In the genomic region with DNA sequence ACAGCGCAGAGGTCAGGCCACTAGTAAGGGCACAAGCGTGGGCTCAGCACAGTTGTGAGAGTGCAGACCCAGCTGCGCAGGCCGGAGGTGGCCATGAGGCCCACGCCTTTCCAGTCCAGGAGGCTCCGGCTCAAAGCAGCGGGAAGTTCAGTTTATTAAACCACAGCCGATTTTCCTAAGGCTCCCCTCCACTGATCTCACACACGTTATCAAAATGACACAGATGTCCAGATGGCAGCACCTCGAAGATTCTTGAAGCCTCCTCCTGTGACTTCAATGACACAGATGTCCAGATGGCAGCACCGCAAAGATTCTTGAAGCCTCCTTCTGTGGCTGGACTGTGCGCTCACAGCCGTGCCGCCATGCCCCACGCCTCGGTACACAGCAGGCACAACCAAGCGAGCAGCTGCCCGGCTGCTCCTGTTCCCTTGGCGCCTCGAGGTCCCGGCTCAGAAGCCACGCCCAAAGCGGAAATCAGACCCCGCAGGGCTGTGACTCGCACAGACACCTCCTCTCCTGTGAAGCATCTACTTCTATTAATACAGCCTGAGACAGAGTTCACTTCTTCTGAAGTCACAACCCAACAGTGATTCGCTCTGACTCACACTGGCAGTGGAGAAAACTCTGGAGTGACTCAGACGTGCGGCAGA, we compare ENCODE assay signal across 1 cellular context.
TF ChIP-seq lines count a peak whose summit lies in the region.

No MANE protein-coding gene starts in this region.

TF ChIP-seq in K562, 482 proteins besides CTCF, POLR2A, EP300 and RAD21 (continued from another document and continues in another):
- TF ChIP-seq ZNF445 (CRISPR knock-in tag; IDR thresholded peaks at IDR 0.05; ENCODE audit: low read depth) = no peak
- TF ChIP-seq, protein P1, sequence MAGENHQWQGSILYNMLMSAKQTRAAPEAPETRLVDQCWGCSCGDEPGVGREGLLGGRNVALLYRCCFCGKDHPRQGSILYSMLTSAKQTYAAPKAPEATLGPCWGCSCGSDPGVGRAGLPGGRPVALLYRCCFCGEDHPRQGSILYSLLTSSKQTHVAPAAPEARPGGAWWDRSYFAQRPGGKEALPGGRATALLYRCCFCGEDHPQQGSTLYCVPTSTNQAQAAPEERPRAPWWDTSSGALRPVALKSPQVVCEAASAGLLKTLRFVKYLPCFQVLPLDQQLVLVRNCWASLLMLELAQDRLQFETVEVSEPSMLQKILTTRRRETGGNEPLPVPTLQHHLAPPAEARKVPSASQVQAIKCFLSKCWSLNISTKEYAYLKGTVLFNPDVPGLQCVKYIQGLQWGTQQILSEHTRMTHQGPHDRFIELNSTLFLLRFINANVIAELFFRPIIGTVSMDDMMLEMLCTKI (IDR thresholded peaks at IDR 0.05; ENCODE audit: partially characterized antibody) = no peak
- no peak for TF ChIP-seq KLF1 (tag; IDR thresholded peaks at IDR 0.05)
- TF ChIP-seq CCAR2 (IDR thresholded peaks at IDR 0.05; ENCODE audit: low read depth, low read length) = no peak
- TF ChIP-seq, protein P2, sequence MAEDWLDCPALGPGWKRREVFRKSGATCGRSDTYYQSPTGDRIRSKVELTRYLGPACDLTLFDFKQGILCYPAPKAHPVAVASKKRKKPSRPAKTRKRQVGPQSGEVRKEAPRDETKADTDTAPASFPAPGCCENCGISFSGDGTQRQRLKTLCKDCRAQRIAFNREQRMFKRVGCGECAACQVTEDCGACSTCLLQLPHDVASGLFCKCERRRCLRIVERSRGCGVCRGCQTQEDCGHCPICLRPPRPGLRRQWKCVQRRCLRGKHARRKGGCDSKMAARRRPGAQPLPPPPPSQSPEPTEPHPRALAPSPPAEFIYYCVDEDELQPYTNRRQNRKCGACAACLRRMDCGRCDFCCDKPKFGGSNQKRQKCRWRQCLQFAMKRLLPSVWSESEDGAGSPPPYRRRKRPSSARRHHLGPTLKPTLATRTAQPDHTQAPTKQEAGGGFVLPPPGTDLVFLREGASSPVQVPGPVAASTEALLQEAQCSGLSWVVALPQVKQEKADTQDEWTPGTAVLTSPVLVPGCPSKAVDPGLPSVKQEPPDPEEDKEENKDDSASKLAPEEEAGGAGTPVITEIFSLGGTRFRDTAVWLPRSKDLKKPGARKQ (CRISPR knock-in tag; IDR thresholded peaks at IDR 0.05) = no peak
- no peak for TF ChIP-seq ZNF41 (CRISPR knock-in tag; conservative IDR thresholded peaks at IDR 0.05)
- TF ChIP-seq, protein P3, sequence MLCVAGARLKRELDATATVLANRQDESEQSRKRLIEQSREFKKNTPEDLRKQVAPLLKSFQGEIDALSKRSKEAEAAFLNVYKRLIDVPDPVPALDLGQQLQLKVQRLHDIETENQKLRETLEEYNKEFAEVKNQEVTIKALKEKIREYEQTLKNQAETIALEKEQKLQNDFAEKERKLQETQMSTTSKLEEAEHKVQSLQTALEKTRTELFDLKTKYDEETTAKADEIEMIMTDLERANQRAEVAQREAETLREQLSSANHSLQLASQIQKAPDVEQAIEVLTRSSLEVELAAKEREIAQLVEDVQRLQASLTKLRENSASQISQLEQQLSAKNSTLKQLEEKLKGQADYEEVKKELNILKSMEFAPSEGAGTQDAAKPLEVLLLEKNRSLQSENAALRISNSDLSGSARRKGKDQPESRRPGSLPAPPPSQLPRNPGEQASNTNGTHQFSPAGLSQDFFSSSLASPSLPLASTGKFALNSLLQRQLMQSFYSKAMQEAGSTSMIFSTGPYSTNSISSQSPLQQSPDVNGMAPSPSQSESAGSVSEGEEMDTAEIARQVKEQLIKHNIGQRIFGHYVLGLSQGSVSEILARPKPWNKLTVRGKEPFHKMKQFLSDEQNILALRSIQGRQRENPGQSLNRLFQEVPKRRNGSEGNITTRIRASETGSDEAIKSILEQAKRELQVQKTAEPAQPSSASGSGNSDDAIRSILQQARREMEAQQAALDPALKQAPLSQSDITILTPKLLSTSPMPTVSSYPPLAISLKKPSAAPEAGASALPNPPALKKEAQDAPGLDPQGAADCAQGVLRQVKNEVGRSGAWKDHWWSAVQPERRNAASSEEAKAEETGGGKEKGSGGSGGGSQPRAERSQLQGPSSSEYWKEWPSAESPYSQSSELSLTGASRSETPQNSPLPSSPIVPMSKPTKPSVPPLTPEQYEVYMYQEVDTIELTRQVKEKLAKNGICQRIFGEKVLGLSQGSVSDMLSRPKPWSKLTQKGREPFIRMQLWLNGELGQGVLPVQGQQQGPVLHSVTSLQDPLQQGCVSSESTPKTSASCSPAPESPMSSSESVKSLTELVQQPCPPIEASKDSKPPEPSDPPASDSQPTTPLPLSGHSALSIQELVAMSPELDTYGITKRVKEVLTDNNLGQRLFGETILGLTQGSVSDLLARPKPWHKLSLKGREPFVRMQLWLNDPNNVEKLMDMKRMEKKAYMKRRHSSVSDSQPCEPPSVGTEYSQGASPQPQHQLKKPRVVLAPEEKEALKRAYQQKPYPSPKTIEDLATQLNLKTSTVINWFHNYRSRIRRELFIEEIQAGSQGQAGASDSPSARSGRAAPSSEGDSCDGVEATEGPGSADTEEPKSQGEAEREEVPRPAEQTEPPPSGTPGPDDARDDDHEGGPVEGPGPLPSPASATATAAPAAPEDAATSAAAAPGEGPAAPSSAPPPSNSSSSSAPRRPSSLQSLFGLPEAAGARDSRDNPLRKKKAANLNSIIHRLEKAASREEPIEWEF (CRISPR knock-in tag; IDR thresholded peaks at IDR 0.05) = no peak; the same call in 1 of the 2 replicates
- TF ChIP-seq, protein P4, sequence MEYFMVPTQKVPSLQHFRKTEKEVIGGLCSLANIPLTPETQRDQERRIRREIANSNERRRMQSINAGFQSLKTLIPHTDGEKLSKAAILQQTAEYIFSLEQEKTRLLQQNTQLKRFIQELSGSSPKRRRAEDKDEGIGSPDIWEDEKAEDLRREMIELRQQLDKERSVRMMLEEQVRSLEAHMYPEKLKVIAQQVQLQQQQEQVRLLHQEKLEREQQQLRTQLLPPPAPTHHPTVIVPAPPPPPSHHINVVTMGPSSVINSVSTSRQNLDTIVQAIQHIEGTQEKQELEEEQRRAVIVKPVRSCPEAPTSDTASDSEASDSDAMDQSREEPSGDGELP (CRISPR knock-in tag; IDR thresholded peaks at IDR 0.05; ENCODE audit: borderline replicate concordance) = peak; percentile 89
- TF ChIP-seq ZNF143 (CRISPR knock-in tag; IDR thresholded peaks at IDR 0.05) = no peak
- TF ChIP-seq, protein P5, sequence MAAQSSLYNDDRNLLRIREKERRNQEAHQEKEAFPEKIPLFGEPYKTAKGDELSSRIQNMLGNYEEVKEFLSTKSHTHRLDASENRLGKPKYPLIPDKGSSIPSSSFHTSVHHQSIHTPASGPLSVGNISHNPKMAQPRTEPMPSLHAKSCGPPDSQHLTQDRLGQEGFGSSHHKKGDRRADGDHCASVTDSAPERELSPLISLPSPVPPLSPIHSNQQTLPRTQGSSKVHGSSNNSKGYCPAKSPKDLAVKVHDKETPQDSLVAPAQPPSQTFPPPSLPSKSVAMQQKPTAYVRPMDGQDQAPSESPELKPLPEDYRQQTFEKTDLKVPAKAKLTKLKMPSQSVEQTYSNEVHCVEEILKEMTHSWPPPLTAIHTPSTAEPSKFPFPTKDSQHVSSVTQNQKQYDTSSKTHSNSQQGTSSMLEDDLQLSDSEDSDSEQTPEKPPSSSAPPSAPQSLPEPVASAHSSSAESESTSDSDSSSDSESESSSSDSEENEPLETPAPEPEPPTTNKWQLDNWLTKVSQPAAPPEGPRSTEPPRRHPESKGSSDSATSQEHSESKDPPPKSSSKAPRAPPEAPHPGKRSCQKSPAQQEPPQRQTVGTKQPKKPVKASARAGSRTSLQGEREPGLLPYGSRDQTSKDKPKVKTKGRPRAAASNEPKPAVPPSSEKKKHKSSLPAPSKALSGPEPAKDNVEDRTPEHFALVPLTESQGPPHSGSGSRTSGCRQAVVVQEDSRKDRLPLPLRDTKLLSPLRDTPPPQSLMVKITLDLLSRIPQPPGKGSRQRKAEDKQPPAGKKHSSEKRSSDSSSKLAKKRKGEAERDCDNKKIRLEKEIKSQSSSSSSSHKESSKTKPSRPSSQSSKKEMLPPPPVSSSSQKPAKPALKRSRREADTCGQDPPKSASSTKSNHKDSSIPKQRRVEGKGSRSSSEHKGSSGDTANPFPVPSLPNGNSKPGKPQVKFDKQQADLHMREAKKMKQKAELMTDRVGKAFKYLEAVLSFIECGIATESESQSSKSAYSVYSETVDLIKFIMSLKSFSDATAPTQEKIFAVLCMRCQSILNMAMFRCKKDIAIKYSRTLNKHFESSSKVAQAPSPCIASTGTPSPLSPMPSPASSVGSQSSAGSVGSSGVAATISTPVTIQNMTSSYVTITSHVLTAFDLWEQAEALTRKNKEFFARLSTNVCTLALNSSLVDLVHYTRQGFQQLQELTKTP (IDR thresholded peaks at IDR 0.05; ENCODE audit: low read depth in 1 of 2, partially characterized antibody in 2 of 2) = no peak
- TF ChIP-seq, protein P6, sequence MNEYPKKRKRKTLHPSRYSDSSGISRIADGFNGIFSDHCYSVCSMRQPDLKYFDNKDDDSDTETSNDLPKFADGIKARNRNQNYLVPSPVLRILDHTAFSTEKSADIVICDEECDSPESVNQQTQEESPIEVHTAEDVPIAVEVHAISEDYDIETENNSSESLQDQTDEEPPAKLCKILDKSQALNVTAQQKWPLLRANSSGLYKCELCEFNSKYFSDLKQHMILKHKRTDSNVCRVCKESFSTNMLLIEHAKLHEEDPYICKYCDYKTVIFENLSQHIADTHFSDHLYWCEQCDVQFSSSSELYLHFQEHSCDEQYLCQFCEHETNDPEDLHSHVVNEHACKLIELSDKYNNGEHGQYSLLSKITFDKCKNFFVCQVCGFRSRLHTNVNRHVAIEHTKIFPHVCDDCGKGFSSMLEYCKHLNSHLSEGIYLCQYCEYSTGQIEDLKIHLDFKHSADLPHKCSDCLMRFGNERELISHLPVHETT (CRISPR knock-in tag; conservative IDR thresholded peaks at IDR 0.05 in 1 of 2, IDR thresholded peaks at IDR 0.05 in 1 of 2) = no peak; a peak in 2 of 4 replicates
- TF ChIP-seq, protein P7, sequence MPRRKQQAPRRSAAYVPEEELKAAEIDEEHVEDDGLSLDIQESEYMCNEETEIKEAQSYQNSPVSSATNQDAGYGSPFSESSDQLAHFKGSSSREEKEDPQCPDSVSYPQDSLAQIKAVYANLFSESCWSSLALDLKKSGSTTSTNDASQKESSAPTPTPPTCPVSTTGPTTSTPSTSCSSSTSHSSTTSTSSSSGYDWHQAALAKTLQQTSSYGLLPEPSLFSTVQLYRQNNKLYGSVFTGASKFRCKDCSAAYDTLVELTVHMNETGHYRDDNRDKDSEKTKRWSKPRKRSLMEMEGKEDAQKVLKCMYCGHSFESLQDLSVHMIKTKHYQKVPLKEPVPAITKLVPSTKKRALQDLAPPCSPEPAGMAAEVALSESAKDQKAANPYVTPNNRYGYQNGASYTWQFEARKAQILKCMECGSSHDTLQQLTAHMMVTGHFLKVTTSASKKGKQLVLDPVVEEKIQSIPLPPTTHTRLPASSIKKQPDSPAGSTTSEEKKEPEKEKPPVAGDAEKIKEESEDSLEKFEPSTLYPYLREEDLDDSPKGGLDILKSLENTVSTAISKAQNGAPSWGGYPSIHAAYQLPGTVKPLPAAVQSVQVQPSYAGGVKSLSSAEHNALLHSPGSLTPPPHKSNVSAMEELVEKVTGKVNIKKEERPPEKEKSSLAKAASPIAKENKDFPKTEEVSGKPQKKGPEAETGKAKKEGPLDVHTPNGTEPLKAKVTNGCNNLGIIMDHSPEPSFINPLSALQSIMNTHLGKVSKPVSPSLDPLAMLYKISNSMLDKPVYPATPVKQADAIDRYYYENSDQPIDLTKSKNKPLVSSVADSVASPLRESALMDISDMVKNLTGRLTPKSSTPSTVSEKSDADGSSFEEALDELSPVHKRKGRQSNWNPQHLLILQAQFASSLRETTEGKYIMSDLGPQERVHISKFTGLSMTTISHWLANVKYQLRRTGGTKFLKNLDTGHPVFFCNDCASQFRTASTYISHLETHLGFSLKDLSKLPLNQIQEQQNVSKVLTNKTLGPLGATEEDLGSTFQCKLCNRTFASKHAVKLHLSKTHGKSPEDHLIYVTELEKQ (CRISPR knock-in tag; IDR thresholded peaks at IDR 0.05) = no peak
- no peak for TF ChIP-seq GTF2E2 (tag; IDR thresholded peaks at IDR 0.05)
- TF ChIP-seq ZNF3 (CRISPR knock-in tag; IDR thresholded peaks at IDR 0.05) = no peak
- TF ChIP-seq CXXC5 (CRISPR knock-in tag; IDR thresholded peaks at IDR 0.05) = peak; percentile 63
- TF ChIP-seq ZNF124 (CRISPR knock-in tag; IDR thresholded peaks at IDR 0.05) = no peak
- no peak for TF ChIP-seq THRAP3 (IDR thresholded peaks at IDR 0.05; ENCODE audit: borderline replicate concordance)
- no peak for TF ChIP-seq CHD1 (IDR thresholded peaks at IDR 0.05; ENCODE audit: low read length)
- TF ChIP-seq CBX1 (IDR thresholded peaks at IDR 0.05; ENCODE audit: low read depth) = peak; percentile 71; the same call in 1 of the 2 replicates
- no peak for TF ChIP-seq CEBPB (tag; IDR thresholded peaks at IDR 0.05)
- TF ChIP-seq CBFA2T2 (conservative IDR thresholded peaks at IDR 0.05) = peak; percentile 96
- TF ChIP-seq JUND (IDR thresholded peaks at IDR 0.05; ENCODE audit: borderline replicate concordance, low read depth, low read length) = peak; percentile 81
- TF ChIP-seq JUND (tag; IDR thresholded peaks at IDR 0.05; ENCODE audit: borderline replicate concordance, low read depth, low read length) = peak; percentile 63; the same call in 2 of the 3 replicates
- TF ChIP-seq, protein P8, sequence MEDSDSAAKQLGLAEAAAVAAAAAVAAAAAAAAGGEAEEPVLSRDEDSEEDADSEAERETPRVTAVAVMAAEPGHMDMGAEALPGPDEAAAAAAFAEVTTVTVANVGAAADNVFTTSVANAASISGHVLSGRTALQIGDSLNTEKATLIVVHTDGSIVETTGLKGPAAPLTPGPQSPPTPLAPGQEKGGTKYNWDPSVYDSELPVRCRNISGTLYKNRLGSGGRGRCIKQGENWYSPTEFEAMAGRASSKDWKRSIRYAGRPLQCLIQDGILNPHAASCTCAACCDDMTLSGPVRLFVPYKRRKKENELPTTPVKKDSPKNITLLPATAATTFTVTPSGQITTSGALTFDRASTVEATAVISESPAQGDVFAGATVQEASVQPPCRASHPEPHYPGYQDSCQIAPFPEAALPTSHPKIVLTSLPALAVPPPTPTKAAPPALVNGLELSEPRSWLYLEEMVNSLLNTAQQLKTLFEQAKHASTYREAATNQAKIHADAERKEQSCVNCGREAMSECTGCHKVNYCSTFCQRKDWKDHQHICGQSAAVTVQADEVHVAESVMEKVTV (CRISPR knock-in tag; IDR thresholded peaks at IDR 0.05) = no peak
- no peak for TF ChIP-seq ZSCAN32 (CRISPR knock-in tag; IDR thresholded peaks at IDR 0.05)
- TF ChIP-seq, protein P9, sequence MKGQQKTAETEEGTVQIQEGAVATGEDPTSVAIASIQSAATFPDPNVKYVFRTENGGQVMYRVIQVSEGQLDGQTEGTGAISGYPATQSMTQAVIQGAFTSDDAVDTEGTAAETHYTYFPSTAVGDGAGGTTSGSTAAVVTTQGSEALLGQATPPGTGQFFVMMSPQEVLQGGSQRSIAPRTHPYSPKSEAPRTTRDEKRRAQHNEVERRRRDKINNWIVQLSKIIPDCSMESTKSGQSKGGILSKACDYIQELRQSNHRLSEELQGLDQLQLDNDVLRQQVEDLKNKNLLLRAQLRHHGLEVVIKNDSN (CRISPR knock-in tag; IDR thresholded peaks at IDR 0.05) = no peak
- TF ChIP-seq PPARD (CRISPR knock-in tag; IDR thresholded peaks at IDR 0.05) = no peak
- TF ChIP-seq LEF1 (IDR thresholded peaks at IDR 0.05) = peak; percentile 63; the same call in 1 of the 2 replicates
- TF ChIP-seq PHF8 (IDR thresholded peaks at IDR 0.05; ENCODE audit: borderline replicate concordance, low read length) = peak; percentile 41; the same call in 1 of the 2 replicates
- no peak for TF ChIP-seq CBX8 (IDR thresholded peaks at IDR 0.05; ENCODE audit: borderline replicate concordance, extremely low read depth, low read depth, low read length, poor library complexity, severe bottlenecking)
- TF ChIP-seq ZNF644 (tag; IDR thresholded peaks at IDR 0.05; ENCODE audit: low read depth) = no peak
- TF ChIP-seq NRF1 (conservative IDR thresholded peaks at IDR 0.05 in 1 of 2, IDR thresholded peaks at IDR 0.05 in 1 of 2) = peak; percentile 87 to 89
- no peak for TF ChIP-seq MED1 (CRISPR knock-in tag; IDR thresholded peaks at IDR 0.05; ENCODE audit: borderline replicate concordance)
- no peak for TF ChIP-seq CEBPG (CRISPR knock-in tag; IDR thresholded peaks at IDR 0.05)
- no peak for TF ChIP-seq CEBPG (tag; conservative IDR thresholded peaks at IDR 0.05 in 1 of 2, IDR thresholded peaks at IDR 0.05 in 1 of 2)
- TF ChIP-seq PHTF2 (CRISPR knock-in tag; IDR thresholded peaks at IDR 0.05) = no peak
- TF ChIP-seq ZNF695 (CRISPR knock-in tag; IDR thresholded peaks at IDR 0.05) = no peak
